In genomic region chr5:170791325-170791954, GRCh38 we compare ENCODE assay signal across 8 cellular contexts. TPM values are rescaled to one million over a fixed set of nuclear protein-coding genes. Genes with fewer than 3 reads are reported as not detected.
DNase-seq lines count a peak whose midpoint lies in the region; ATAC-seq and TF ChIP-seq lines count a peak whose summit lies in the region.

No MANE protein-coding gene starts in this region.

- H3K27me3 Mint-ChIP-seq in activated naive CD8-positive, alpha-beta T cell treated with anti-CD3 and anti-CD28 coated beads for 36 hours: no peaks in the 10 kb centered on the region

- H3K9ac ChIP-seq in DND-41 (ENCODE audit: low read depth, low read length): no peak overlapping the region

- no peaks in the 10 kb centered on the region for H3K9me3 ChIP-seq in DND-41 (ENCODE audit: insufficient read depth, low read length, severe bottlenecking)
- no peaks in the 10 kb centered on the region for H3K9me3 ChIP-seq in cardiac muscle cell (ENCODE audit: low read depth)

- H4K20me1 ChIP-seq in DND-41 (ENCODE audit: insufficient read depth, low read length): no peaks in the 10 kb centered on the region

- H3K27me3 ChIP-seq in DND-41 (ENCODE audit: insufficient read depth, low read length, poor library complexity): no peaks in the 10 kb centered on the region
- H3K27me3 ChIP-seq in cardiac muscle cell: no peaks in the 10 kb centered on the region

- H3K36me3 ChIP-seq in DND-41 (ENCODE audit: insufficient read depth, low read length) (no peaks in the 10 kb centered on the region), cardiac muscle cell (no peaks in the 10 kb centered on the region)

- H2AFZ ChIP-seq in DND-41 (ENCODE audit: low read depth, low read length): no peak overlapping the region

- H3K36me3 Mint-ChIP-seq in activated naive CD8-positive, alpha-beta T cell treated with anti-CD3 and anti-CD28 coated beads for 36 hours: no peaks in the 10 kb centered on the region

- no peak overlapping the region for H3K27ac Mint-ChIP-seq in activated naive CD8-positive, alpha-beta T cell treated with anti-CD3 and anti-CD28 coated beads for 36 hours

- H3K9me3 Mint-ChIP-seq in activated naive CD8-positive, alpha-beta T cell treated with anti-CD3 and anti-CD28 coated beads for 36 hours: no peaks in the 10 kb centered on the region

- no peak overlapping the region for H3K27ac ChIP-seq in DND-41 (ENCODE audit: low read length)
- H3K27ac ChIP-seq in cardiac muscle cell: no peak overlapping the region

- no peak overlapping the region for H3K4me2 ChIP-seq in DND-41 (ENCODE audit: insufficient read depth, low read length)

- DNase-seq in DND-41: peak; percentile 9
- DNase-seq in NCI-H1930 (lab: John Stamatoyannopoulos, UW): peak; percentile 1 to 15
- DNase-seq in activated naive CD8-positive, alpha-beta T cell treated with anti-CD3 and anti-CD28 coated beads for 36 hours: peak; percentile 13
- DNase-seq in cardiac muscle cell (ENCODE audit: low read depth in 1 of 2, low spot score in 1 of 2): peak; percentile 78 to 83
- DNase-seq in putamen (ENCODE audit: low spot score): peak; percentile 18
- DNase-seq in NCI-H128 (lab: John Stamatoyannopoulos, UW; ENCODE audit: unreplicated experiment): no peak

- ATAC-seq in DND-41 (ENCODE audit: insufficient read depth, low read depth): no peak
- ATAC-seq in GM21529 (IDR thresholded peaks at IDR 0.05; ENCODE audit: unreplicated experiment): peak; percentile 63
- ATAC-seq in HG03025 (IDR thresholded peaks at IDR 0.05; ENCODE audit: low FRiP score, unreplicated experiment): no peak

- no peaks in the 10 kb centered on the region for H3K4me1 Mint-ChIP-seq in activated naive CD8-positive, alpha-beta T cell treated with anti-CD3 and anti-CD28 coated beads for 36 hours

- no peaks in the 10 kb centered on the region for H3K79me2 ChIP-seq in DND-41 (ENCODE audit: insufficient read depth, low read length)

- no peak overlapping the region for H3K4me3 Mint-ChIP-seq in activated naive CD8-positive, alpha-beta T cell treated with anti-CD3 and anti-CD28 coated beads for 36 hours

- TF ChIP-seq CTCF in DND-41 (IDR thresholded peaks at IDR 0.05; ENCODE audit: borderline replicate concordance, extremely low read depth, low read length, poor library complexity, severe bottlenecking) (peak; percentile 40), cardiac muscle cell (IDR thresholded peaks at IDR 0.05; ENCODE audit: low read depth, low read length) (peak; percentile 67)

- H3K4me3 ChIP-seq in DND-41 (ENCODE audit: low read depth in 1 of 2, low read length in 2 of 2) (no peak overlapping the region), cardiac muscle cell (no peak overlapping the region)

- H3K4me1 ChIP-seq in DND-41 (ENCODE audit: insufficient read depth, low read length): no peaks in the 10 kb centered on the region
- H3K4me1 ChIP-seq in cardiac muscle cell (ENCODE audit: low read depth): no peaks in the 10 kb centered on the region

RNA-seq across cellular contexts. Expression of gene GABRP, which starts 7.9 kb away (rescaled TPM):
- total RNA-seq in activated naive CD8-positive, alpha-beta T cell treated with anti-CD3 and anti-CD28 coated beads for 36 hours: not detected
- 0.30 and 0.39 TPM in 2 replicates for total RNA-seq in cardiac muscle cell
- polyA plus RNA-seq in cardiac muscle cell: 0.46 TPM in 1 of 2 replicates, not detected in the other
